ENCODE assay signal across 12 cellular contexts in genomic region chr6:7543761-7544424, GRCh38. TPM values are rescaled to one million over a fixed set of nuclear protein-coding genes. Genes with fewer than 3 reads are reported as not detected.
DNase-seq lines count a peak whose midpoint lies in the region; ATAC-seq and TF ChIP-seq lines count a peak whose summit lies in the region.
"Had no signal": no experiment of that assay in that cellular context is flagged by ENCODE, and none has a peak within 500 bp of the region (broad histone marks: within the 10 kb centered on the region; RNA-seq: fewer than 3 reads in every experiment).

No MANE protein-coding gene starts in this region.

- ATAC-seq in HG03045 (IDR thresholded peaks at IDR 0.05; ENCODE audit: unreplicated experiment) (no peak), HG03457 (IDR thresholded peaks at IDR 0.05; ENCODE audit: unreplicated experiment) (no peak)
- ATAC-seq: GM12878, T-helper 17 cell had no signal

- H3K27ac Mint-ChIP-seq in brain, result peak overlapping the region in 2 of 5 experiments; percentile 56 to 84
- H3K27ac Mint-ChIP-seq: T-helper 17 cell had no signal

- H3K27ac ChIP-seq in cardiac muscle cell (peak overlapping the region; percentile 97), thyroid gland (peak overlapping the region; percentile 57 to 95 (median 94))
- H3K27ac ChIP-seq: HL-60 had no signal

- no peaks in the 10 kb centered on the region for H3K36me3 Mint-ChIP-seq in brain

- TF ChIP-seq POLR2A in lower leg skin (IDR thresholded peaks at IDR 0.05) (no peak), thyroid gland (IDR thresholded peaks at IDR 0.05) (peak in 1 of 2 donors; percentile 22)

- no peak for TF ChIP-seq CTCF in cardiac muscle cell (IDR thresholded peaks at IDR 0.05; ENCODE audit: low read depth, low read length)
- no peak for TF ChIP-seq CTCF in brain (conservative IDR thresholded peaks at IDR 0.05)
- no peak for TF ChIP-seq CTCF in lower leg skin (IDR thresholded peaks at IDR 0.05)
- no peak for TF ChIP-seq CTCF in thyroid gland (IDR thresholded peaks at IDR 0.05)

- peak in 1 of 2 donors; percentile 43 for DNase-seq in cardiac muscle cell (ENCODE audit: low read depth in 1 of 2, low spot score in 1 of 2)
- DNase-seq in cardiac septum (ENCODE audit: low spot score), result no peak
- no peak for DNase-seq in lower leg skin (ENCODE audit: low spot score in 2 of 2)
- peak; percentile 45 to 48 for DNase-seq in thyroid gland
- no peak for DNase-seq in effector CD4-positive, alpha-beta T cell
- DNase-seq: activated effector memory CD4-positive, alpha-beta T cell treated with Interleukin-2 at 50 U/mL for 16 hours; T-helper 17 cell had no signal

- peaks cover 0 to 13% (median 3%) of the 10 kb centered on the region in 5 experiments for H3K9me3 Mint-ChIP-seq in brain

- intact Hi-C loops in cardiac septum (cut with DNase I) (loop anchor here (2.0 to 10.0 kb wide), 3 partner anchors 49 to 119 kb away; no protein-coding TSS in a partner anchor), lower leg skin (cut with DNase I; ENCODE audit: low total_unique reads) (no loop called here), thyroid gland (cut with DNase I) (no loop called here)

- peaks cover 35% of the 10 kb centered on the region for H3K4me1 ChIP-seq in cardiac muscle cell (ENCODE audit: low read depth)
- peaks cover 28 to 37% of the 10 kb centered on the region in 2 donors for H3K4me1 ChIP-seq in thyroid gland

- H3K36me3 ChIP-seq in cardiac muscle cell (peaks cover 4% of the 10 kb centered on the region), thyroid gland (no peaks in the 10 kb centered on the region)

- H3K9me3 ChIP-seq in cardiac muscle cell (ENCODE audit: low read depth) (no peaks in the 10 kb centered on the region), thyroid gland (no peaks in the 10 kb centered on the region)

- H3K4me1 Mint-ChIP-seq in brain, result peaks cover 13% of the 10 kb centered on the region

- peak overlapping the region; percentile 76 for H3K4me3 ChIP-seq in cardiac muscle cell
- H3K4me3 ChIP-seq in lower leg skin (ENCODE audit: low read depth, poor library complexity, severe bottlenecking), result peak overlapping the region; percentile 28
- H3K4me3 ChIP-seq in thyroid gland (replicated peaks in 1 of 3), result peak overlapping the region in 2 of 3 donors; percentile 13 to 79
- H3K4me3 ChIP-seq: GM12878 had no signal

- 33% methylated on average over 13 of the region's 13 CpGs for WGBS in lower leg skin, 2 donors
- 22 to 27% methylated on average over 13 of the region's 13 CpGs for WGBS in thyroid gland, 2 donors

- H3K27me3 ChIP-seq in cardiac muscle cell, result no peaks in the 10 kb centered on the region
- no peaks in the 10 kb centered on the region for H3K27me3 ChIP-seq in thyroid gland

- H3K4me3 Mint-ChIP-seq in brain, result peak overlapping the region in 3 of 5 experiments; percentile 66 to 80 (median 77)
- H3K4me3 Mint-ChIP-seq: T-helper 17 cell had no signal

- H3K27me3 Mint-ChIP-seq in brain, result peaks cover 98% of the 10 kb centered on the region

RNA-seq across cellular contexts. Expression of gene DSP, which starts 2.4 kb away (rescaled TPM):
- 185 and 362 TPM in 2 replicates for total RNA-seq in cardiac muscle cell
- polyA plus RNA-seq in cardiac muscle cell, result 154 and 237 TPM in 2 replicates
- 241 TPM for total RNA-seq in cardiac septum
- polyA plus RNA-seq in brain (ENCODE audit: insufficient read depth, low read depth, low replicate concordance), result 505 TPM
- 1,000 to 10,000 TPM; 2,143 to 2,497 (median 2,321) TPM for total RNA-seq in lower leg skin
- 100 to 1,000 TPM; 122 to 176 (median 145) TPM for total RNA-seq in thyroid gland

RNA-seq across cellular contexts. Expression of gene SNRNP48, which starts 46.1 kb away (rescaled TPM):
- 10.1 and 24.8 TPM in 2 replicates for total RNA-seq in cardiac muscle cell
- polyA plus RNA-seq in cardiac muscle cell, result 9.2 and 14.4 TPM in 2 replicates
- total RNA-seq in cardiac septum, result 13.4 TPM
- 7.3 TPM for polyA plus RNA-seq in brain (ENCODE audit: insufficient read depth, low read depth, low replicate concordance)
- 10 to 100 TPM in 2 of 4 donors, 1 to 10 TPM in 2; 8.8 to 15.3 (median 10.7) TPM for total RNA-seq in lower leg skin
- total RNA-seq in thyroid gland, result 10 to 100 TPM; 11.2 to 28.8 (median 20.1) TPM

Comparison
In these comparisons a context has a peak if more than half of its experiments do, and no peak if none do; other contexts are left out.
1. DNase-seq: peak in thyroid gland (2 of 2); none in cardiac septum (single experiment), lower leg skin (0 of 2) and effector CD4-positive, alpha-beta T cell (single experiment).
2. Peak in every context shown above with its lines, with median percentiles within 50 percentile points of each other: H3K4me3 ChIP-seq.